ENCODE assay signal across 8 cellular contexts in genomic region chr15:51775967-51776816, GRCh38. TPM values are rescaled to one million over a fixed set of nuclear protein-coding genes. Genes with fewer than 3 reads are reported as not detected.
DNase-seq lines count a peak whose midpoint lies in the region; ATAC-seq and TF ChIP-seq lines count a peak whose summit lies in the region.

No MANE protein-coding gene starts in this region.

- H3K4me1 ChIP-seq in ascending aorta (no peaks in the 10 kb centered on the region), smooth muscle cell (ENCODE audit: low read depth) (no peaks in the 10 kb centered on the region)

- H3K4me3 ChIP-seq in ascending aorta = no peak overlapping the region
- no peak overlapping the region for H3K4me3 ChIP-seq in smooth muscle cell

- H3K36me3 ChIP-seq in ascending aorta (peaks cover 8 to 31% of the 10 kb centered on the region in 2 donors), smooth muscle cell (ENCODE audit: low read depth) (no peaks in the 10 kb centered on the region)

- H3K27ac ChIP-seq in ascending aorta (no peak overlapping the region), smooth muscle cell (ENCODE audit: low read depth) (no peak overlapping the region)

- 55% methylated on average over 11 of the region's 11 CpGs for WGBS in smooth muscle cell (ENCODE audit: low lambda C conversion rate)

- peak; percentile 10 for DNase-seq in activated CD4-positive, CD25-positive, alpha-beta regulatory T cell treated with anti-CD3 and anti-CD28 coated beads, Interleukin-2, amount 50 U/mL, for 16 hours (ENCODE audit: low read depth, low spot score)
- DNase-seq in HT1080 (ENCODE audit: low read depth) = peak; percentile 46
- peak; percentile 77 for DNase-seq in SK-MEL-5 (ENCODE audit: low read depth, low spot score)
- DNase-seq in ascending aorta (ENCODE audit: low spot score in 2 of 2) = no peak
- DNase-seq in iPS DF 19.7 (ENCODE audit: low read depth, low spot score) = peak; percentile 56
- DNase-seq in smooth muscle cell (lab: John Stamatoyannopoulos, UW; ENCODE audit: unreplicated experiment) = no peak

- H3K9ac ChIP-seq in smooth muscle cell (ENCODE audit: low read depth) = no peak overlapping the region

- TF ChIP-seq CTCF in ascending aorta (IDR thresholded peaks at IDR 0.05) = peak; percentile 56 to 71 (median 61)
- TF ChIP-seq CTCF in smooth muscle cell (IDR thresholded peaks at IDR 0.05; ENCODE audit: borderline replicate concordance, insufficient read depth, poor library complexity, severe bottlenecking) = peak; percentile 68

- no peaks in the 10 kb centered on the region for H4K20me1 ChIP-seq in smooth muscle cell (ENCODE audit: low read depth)

- H3K27me3 ChIP-seq in ascending aorta (no peaks in the 10 kb centered on the region), smooth muscle cell (ENCODE audit: low read depth) (no peaks in the 10 kb centered on the region)

- intact Hi-C loops in ascending aorta (cut with DNase I) = loop anchor here (1.0 to 2.0 kb wide), 2 partner anchors 39 to 126 kb away; partner anchors contain the start of gene LYSMD2

- in situ Hi-C loops in SK-MEL-5 (cut with HindIII; ENCODE audit: low pct_unique_long_range_greater_than_20kb, low sequenced_read_pairs) = no loop called here

- H2AFZ ChIP-seq in smooth muscle cell (ENCODE audit: low read depth) = peak overlapping the region; percentile 43

- ATAC-seq in activated CD4-positive, CD25-positive, alpha-beta regulatory T cell treated with anti-CD3 and anti-CD28 coated beads, Interleukin-2, amount 50 U/mL, for 24 hours = no peak
- no peak for ATAC-seq in HG02852 (IDR thresholded peaks at IDR 0.05; ENCODE audit: unreplicated experiment)

- H3F3A ChIP-seq in smooth muscle cell (ENCODE audit: low read depth) = no peaks in the 10 kb centered on the region

- H3K9me3 ChIP-seq in ascending aorta (no peaks in the 10 kb centered on the region), smooth muscle cell (replicated peaks; ENCODE audit: low read depth) (no peaks in the 10 kb centered on the region)

- no peak overlapping the region for H3K4me2 ChIP-seq in smooth muscle cell

- H3K79me2 ChIP-seq in smooth muscle cell (ENCODE audit: low read depth) = no peaks in the 10 kb centered on the region

RNA-seq across cellular contexts. Expression of gene TMOD2, which starts 24.8 kb away (rescaled TPM):
- 0.73 and 2.2 TPM in 2 replicates for total RNA-seq in HT1080 (2014; rRNA removed; shearing (Covaris generic))
- polyA plus RNA-seq in HT1080 (2015; cell fraction: cytosol; rRNA removed) = 0.95 and 1.8 TPM in 2 replicates
- polyA plus RNA-seq in HT1080 (2015; cell fraction: nucleus; rRNA removed) = 1.4 and 1.8 TPM in 2 replicates
- 7.6 TPM in 2 replicates for total RNA-seq in SK-MEL-5 (2014; rRNA removed; shearing (Covaris generic))
- 6.0 and 10.1 TPM in 2 replicates for polyA plus RNA-seq in SK-MEL-5 (2015; cell fraction: cytosol; rRNA removed)
- 11.1 and 20.1 TPM in 2 replicates for polyA plus RNA-seq in SK-MEL-5 (2015; cell fraction: nucleus; rRNA removed)
- total RNA-seq in ascending aorta (7.0 TPM), smooth muscle cell (4.2 and 7.8 TPM in 2 replicates)
- 1.5 and 1.7 TPM in 2 replicates for polyA plus RNA-seq in smooth muscle cell

RNA-seq across cellular contexts. Expression of gene LYSMD2, which starts 38.7 kb away (rescaled TPM):
- total RNA-seq in HT1080 (2014; rRNA removed; shearing (Covaris generic)) = 16.5 and 19.3 TPM in 2 replicates
- 13.7 and 14.0 TPM in 2 replicates for polyA plus RNA-seq in HT1080 (2015; cell fraction: cytosol; rRNA removed)
- 6.2 and 9.9 TPM in 2 replicates for polyA plus RNA-seq in HT1080 (2015; cell fraction: nucleus; rRNA removed)
- total RNA-seq in SK-MEL-5 (2014; rRNA removed; shearing (Covaris generic)) = 25.7 and 26.8 TPM in 2 replicates
- polyA plus RNA-seq in SK-MEL-5 (2015; cell fraction: cytosol; rRNA removed) = 27.1 and 27.8 TPM in 2 replicates
- polyA plus RNA-seq in SK-MEL-5 (2015; cell fraction: nucleus; rRNA removed) = 10.3 and 10.4 TPM in 2 replicates
- total RNA-seq in ascending aorta = 45.3 TPM
- 2.7 and 3.6 TPM in 2 replicates for total RNA-seq in smooth muscle cell
- 1.1 and 2.6 TPM in 2 replicates for polyA plus RNA-seq in smooth muscle cell

RNA-seq across cellular contexts. Expression of gene TMOD3, which starts 53.3 kb away (rescaled TPM):
- 41.1 and 47.6 TPM in 2 replicates for total RNA-seq in HT1080 (2014; rRNA removed; shearing (Covaris generic))
- 29.5 and 34.5 TPM in 2 replicates for polyA plus RNA-seq in HT1080 (2015; cell fraction: cytosol; rRNA removed)
- 29.7 and 30.7 TPM in 2 replicates for polyA plus RNA-seq in HT1080 (2015; cell fraction: nucleus; rRNA removed)
- total RNA-seq in SK-MEL-5 (2014; rRNA removed; shearing (Covaris generic)) = 19.3 and 26.2 TPM in 2 replicates
- polyA plus RNA-seq in SK-MEL-5 (2015; cell fraction: cytosol; rRNA removed) = 10.3 and 14.3 TPM in 2 replicates
- 4.8 and 8.3 TPM in 2 replicates for polyA plus RNA-seq in SK-MEL-5 (2015; cell fraction: nucleus; rRNA removed)
- total RNA-seq in ascending aorta (28.0 TPM), smooth muscle cell (35.7 and 57.1 TPM in 2 replicates)
- polyA plus RNA-seq in smooth muscle cell = 18.6 and 32.0 TPM in 2 replicates

Comparison
In these comparisons a context has a peak if more than half of its experiments do, and no peak if none do; other contexts are left out.
1. DNase-seq: peak in activated CD4-positive, CD25-positive, alpha-beta regulatory T cell treated with anti-CD3 and anti-CD28 coated beads, Interleukin-2, amount 50 U/mL, for 16 hours (single experiment), HT1080 (single experiment), SK-MEL-5 (single experiment) and iPS DF 19.7 (single experiment); none in ascending aorta (0 of 2) and smooth muscle cell (single experiment).